ENCODE assay signal across 8 cellular contexts in the genomic region with DNA sequence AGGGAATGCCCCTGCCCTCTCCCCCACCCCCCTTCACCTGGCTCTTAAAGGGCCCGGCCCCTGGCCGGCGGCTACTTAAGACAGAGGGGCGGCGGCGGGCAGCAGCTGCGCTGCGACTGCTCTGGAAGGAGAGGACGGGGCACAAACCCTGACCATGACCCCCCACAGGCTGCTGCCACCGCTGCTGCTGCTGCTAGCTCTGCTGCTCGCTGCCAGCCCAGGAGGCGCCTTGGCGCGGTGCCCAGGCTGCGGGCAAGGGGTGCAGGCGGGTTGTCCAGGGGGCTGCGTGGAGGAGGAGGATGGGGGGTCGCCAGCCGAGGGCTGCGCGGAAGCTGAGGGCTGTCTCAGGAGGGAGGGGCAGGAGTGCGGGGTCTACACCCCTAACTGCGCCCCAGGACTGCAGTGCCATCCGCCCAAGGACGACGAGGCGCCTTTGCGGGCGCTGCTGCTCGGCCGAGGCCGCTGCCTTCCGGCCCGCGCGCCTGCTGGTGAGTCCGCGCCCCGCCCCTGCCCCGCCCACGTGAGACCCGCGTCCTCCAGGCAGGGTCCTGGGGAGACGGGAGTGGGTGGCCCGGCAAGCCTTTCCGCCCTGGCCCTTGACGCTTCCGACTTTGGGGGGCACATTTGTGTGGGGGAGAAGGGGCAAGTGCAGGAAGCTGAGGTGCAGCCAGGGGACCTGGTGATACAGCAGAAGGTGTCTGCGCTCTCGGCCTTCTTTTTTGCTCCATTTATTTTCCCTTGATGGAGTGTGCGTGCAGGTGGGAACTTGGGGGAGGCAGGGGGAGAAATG. TPM values are rescaled to one million over a fixed set of nuclear protein-coding genes. Genes with fewer than 3 reads are reported as not detected.
DNase-seq lines count a peak whose midpoint lies in the region; ATAC-seq and TF ChIP-seq lines count a peak whose summit lies in the region.

IGFBP6 (plus strand) TSS at position 104 of the 790 bp plus-strand sequence; CDS start at position 155, 51 bp downstream.

- TF ChIP-seq CTCF in GM13977 (IDR thresholded peaks at IDR 0.05; ENCODE audit: extremely low read depth, insufficient read depth, missing control alignments) = no peak
- TF ChIP-seq CTCF in Loucy (conservative IDR thresholded peaks at IDR 0.05; ENCODE audit: low read length) = no peak
- TF ChIP-seq CTCF in WI38 (IDR thresholded peaks at IDR 0.05; ENCODE audit: low read depth, low read length) = no peak
- TF ChIP-seq CTCF in kidney epithelial cell (IDR thresholded peaks at IDR 0.05; ENCODE audit: insufficient read depth, low read length, poor library complexity, severe bottlenecking) = no peak

- peak within 1 kb of the TSS; percentile 80 for H3K4me3 ChIP-seq in Loucy (ENCODE audit: low read length, poor library complexity, severe bottlenecking)
- peak within 1 kb of the TSS; percentile 72 for H3K4me3 ChIP-seq in WI38 (ENCODE audit: low read depth, low read length)
- H3K4me3 ChIP-seq in kidney epithelial cell (ENCODE audit: low read depth, low read length) = peak within 1 kb of the TSS; percentile 63

- peak within 1 kb of the TSS; percentile 78 for H3K4me2 ChIP-seq in Loucy (ENCODE audit: low read depth, low read length, poor library complexity, severe bottlenecking)

- no peak for ATAC-seq in HG03442 (IDR thresholded peaks at IDR 0.05; ENCODE audit: unreplicated experiment)

- H4K20me1 ChIP-seq in Loucy (ENCODE audit: insufficient read depth, low read length, poor library complexity, severe bottlenecking) = no peaks in the 10 kb centered on the region

- in situ Hi-C loops in GM13977 (cut with MboI; ENCODE audit: low pct_unique_long_range_greater_than_20kb, low sequenced_read_pairs, unreplicated experiment) = no loop called here

- H3K27me3 ChIP-seq in Loucy (ENCODE audit: insufficient read depth, low read length, poor library complexity, severe bottlenecking) (no peaks in the 10 kb centered on the region), kidney epithelial cell (ENCODE audit: control insufficient read depth, insufficient read depth, low read length) (no peaks in the 10 kb centered on the region)

- peak; percentile 65 for DNase-seq in GM13977 (ENCODE audit: low spot score)
- DNase-seq in caudate nucleus (lab: John Stamatoyannopoulos, UW) = peak in 25 of 61 donors; percentile 12 to 70 (median 30)
- DNase-seq in kidney epithelial cell (ENCODE audit: low read depth) = no peak
- peak; percentile 31 to 55 for DNase-seq in stimulated activated CD4-positive, alpha-beta T cell treated with anti-CD3 and anti-CD28 coated beads, Interleukin-15, amount 100 ng/mL, for 48 hours (ENCODE audit: low read depth in 2 of 2)
- no peak for DNase-seq in GOT3 (lab: John Stamatoyannopoulos, UW)

- peak within 1 kb of the TSS; percentile 72 for H3K9ac ChIP-seq in Loucy (ENCODE audit: low read depth, low read length, poor library complexity, severe bottlenecking)

- H3K9me2 ChIP-seq in Loucy (replicated peaks; ENCODE audit: low read depth, low read length) = no peaks in the 10 kb centered on the region

- H2AFZ ChIP-seq in Loucy (ENCODE audit: low read length) = peak within 1 kb of the TSS; percentile 95

- H3F3A ChIP-seq in Loucy (ENCODE audit: low read depth) = no peaks in the 10 kb centered on the region; the same call in 1 of the 2 replicates

- H3K36me3 ChIP-seq in Loucy (ENCODE audit: insufficient read depth, low read length) (no peaks in the 10 kb centered on the region), kidney epithelial cell (ENCODE audit: control insufficient read depth, insufficient read depth, low read length) (no peaks in the 10 kb centered on the region)

- H3K9me3 ChIP-seq in Loucy (ENCODE audit: insufficient read depth, low read depth, low read length) = no peaks in the 10 kb centered on the region

- H3K27ac ChIP-seq in caudate nucleus (ENCODE audit: low read depth, low read length) = peak within 1 kb of the TSS; percentile 87

- peaks cover 37% of the 10 kb centered on the region for H3K4me1 ChIP-seq in Loucy (ENCODE audit: insufficient read depth, low read length, poor library complexity, severe bottlenecking)

- no peaks in the 10 kb centered on the region for H3K79me2 ChIP-seq in Loucy (ENCODE audit: insufficient read depth, low read length)

RNA-seq across cellular contexts. Expression of gene IGFBP6, which starts in this region (rescaled TPM):
- total RNA-seq in kidney epithelial cell = 21.4 and 33.7 TPM in 2 replicates

Comparison
In these comparisons a context has a peak if more than half of its experiments do, and no peak if none do; other contexts are left out.
1. DNase-seq: peak in GM13977 (single experiment) and stimulated activated CD4-positive, alpha-beta T cell treated with anti-CD3 and anti-CD28 coated beads, Interleukin-15, amount 100 ng/mL, for 48 hours (2 of 2); none in kidney epithelial cell (single experiment) and GOT3 (single experiment).
2. Peak in every context shown above with its lines, with median percentiles within 50 percentile points of each other: H3K4me3 ChIP-seq.